ENCODE assay signal across 2 cellular contexts in genomic region chr2:100793220-100793619, GRCh38.
TF ChIP-seq lines count a peak whose summit lies in the region.

No MANE protein-coding gene starts in this region.

TF ChIP-seq in HepG2, 621 proteins besides CTCF, POLR2A, EP300 and RAD21:
- no peak for TF ChIP-seq ATF5 (CRISPR knock-in tag; IDR thresholded peaks at IDR 0.05; ENCODE audit: low read depth)

TF ChIP-seq in WTC11, 78 proteins besides CTCF, POLR2A, EP300 and RAD21:
- TF ChIP-seq TEAD1 (CRISPR knock-in tag; IDR thresholded peaks at IDR 0.05), result no peak
- no peak for TF ChIP-seq JAZF1 (CRISPR knock-in tag; IDR thresholded peaks at IDR 0.05)
- TF ChIP-seq PRDM15 (CRISPR knock-in tag; IDR thresholded peaks at IDR 0.05), result peak; percentile 33; the same call in 1 of the 2 replicates
- no peak for TF ChIP-seq IRF1 (CRISPR knock-in tag; IDR thresholded peaks at IDR 0.05)
